ENCODE assay signal across 12 cellular contexts in genomic region chr2:30359644-30360167, GRCh38.
DNase-seq lines count a peak whose midpoint lies in the region; ATAC-seq and TF ChIP-seq lines count a peak whose summit lies in the region.
"Had no signal": no experiment of that assay in that cellular context is flagged by ENCODE, and none has a peak within 500 bp of the region (broad histone marks: within the 10 kb centered on the region; RNA-seq: fewer than 3 reads in every experiment).

No MANE protein-coding gene starts in this region.

- H3K27ac ChIP-seq in right atrium auricular region: peak overlapping the region; percentile 35 to 42
- H3K27ac ChIP-seq in psoas muscle: no peak overlapping the region
- H3K27ac ChIP-seq in tibial nerve: no peak overlapping the region

- H3K9me3 ChIP-seq in right atrium auricular region (no peaks in the 10 kb centered on the region), psoas muscle (no peaks in the 10 kb centered on the region), tibial nerve (no peaks in the 10 kb centered on the region)
- H3K9me3 ChIP-seq: HAP-1 had no signal

- no peaks in the 10 kb centered on the region for H3K27me3 ChIP-seq in right atrium auricular region
- H3K27me3 ChIP-seq in psoas muscle (ENCODE audit: insufficient read depth in 3 of 3, low read length in 2 of 3): no peaks in the 10 kb centered on the region
- H3K27me3 ChIP-seq in tibial nerve: no peaks in the 10 kb centered on the region

- ATAC-seq in activated T-helper 17 cell treated with anti-CD3 and anti-CD28 coated beads, Interleukin-2, amount 50 U/mL, for 72 hours (replicated peaks): no peak
- ATAC-seq in psoas muscle: peak; percentile 32 to 65 (median 49)
- ATAC-seq: activated T-cell treated with anti-CD3 and anti-CD28 coated beads, Interleukin-2, amount 50 U/mL, for 4 hours; effector memory CD8-positive, alpha-beta T cell had no signal

- H3K27me3 Mint-ChIP-seq in activated T-helper 17 cell treated with anti-CD3 and anti-CD28 coated beads, Interleukin-2, amount 50 U/mL, for 72 hours: no peaks in the 10 kb centered on the region
- H3K27me3 Mint-ChIP-seq: effector memory CD8-positive, alpha-beta T cell had no signal

- H3K27ac Mint-ChIP-seq in activated T-helper 17 cell treated with anti-CD3 and anti-CD28 coated beads, Interleukin-2, amount 50 U/mL, for 72 hours: peak overlapping the region; percentile 43
- H3K27ac Mint-ChIP-seq: T-helper 1 cell treated with Interleukin-12 subunit alpha and Interleukin-12 subunit beta and Interleukin-4 antibody, amounts not matched to agents 30 μg/mL and 1 μg/mL, for 36 hours had no signal

- H3K4me3 Mint-ChIP-seq in activated T-helper 17 cell treated with anti-CD3 and anti-CD28 coated beads, Interleukin-2, amount 50 U/mL, for 72 hours: no peak overlapping the region
- H3K4me3 Mint-ChIP-seq: activated T-cell treated with anti-CD3 and anti-CD28 coated beads, Interleukin-2, amount 50 U/mL, for 4 hours; effector memory CD8-positive, alpha-beta T cell; T-helper 1 cell treated with Interleukin-12 subunit alpha and Interleukin-12 subunit beta and Interleukin-4 antibody, amounts not matched to agents 30 μg/mL and 1 μg/mL, for 36 hours had no signal

- H3K4me1 Mint-ChIP-seq in activated T-helper 17 cell treated with anti-CD3 and anti-CD28 coated beads, Interleukin-2, amount 50 U/mL, for 72 hours: peaks cover 14% of the 10 kb centered on the region

- no peak for TF ChIP-seq POLR2A in tibial nerve (IDR thresholded peaks at IDR 0.05)

- intact Hi-C loops in psoas muscle (cut with DNase I): no loop called here

- H3K36me3 ChIP-seq in right atrium auricular region (no peaks in the 10 kb centered on the region), psoas muscle (ENCODE audit: insufficient read depth in 1 of 2, low read depth in 1 of 2) (no peaks in the 10 kb centered on the region), tibial nerve (no peaks in the 10 kb centered on the region)
- H3K36me3 ChIP-seq: HAP-1 had no signal

- WGBS in psoas muscle, 3 donors: 18 to 25% (median 23%) methylated on average over 7 of the region's 7 CpGs
- WGBS in tibial nerve, 2 donors: 42 to 46% methylated on average over 6 of the region's 7 CpGs

- DNase-seq in ELF-1 (ENCODE audit: low read depth, low spot score) (peak; percentile 53), right atrium auricular region (ENCODE audit: low spot score) (peak; percentile 77), psoas muscle (peak; percentile 50 to 62), tibial nerve (ENCODE audit: low spot score in 2 of 2) (no peak), NCI-H2081 (lab: John Stamatoyannopoulos, UW) (no peak), NCI-H128 (lab: John Stamatoyannopoulos, UW; ENCODE audit: unreplicated experiment) (no peak), NCI-H774 (lab: John Stamatoyannopoulos, UW) (no peak)
- DNase-seq: activated T-cell treated with anti-CD3 and anti-CD28 coated beads, Interleukin-2, amount 50 U/mL, for 4 hours; effector memory CD8-positive, alpha-beta T cell had no signal

- no peaks in the 10 kb centered on the region for H3K36me3 Mint-ChIP-seq in activated T-helper 17 cell treated with anti-CD3 and anti-CD28 coated beads, Interleukin-2, amount 50 U/mL, for 72 hours (ENCODE audit: low read depth)

- no peak overlapping the region for H3K4me3 ChIP-seq in right atrium auricular region
- no peak overlapping the region for H3K4me3 ChIP-seq in psoas muscle
- no peak overlapping the region for H3K4me3 ChIP-seq in tibial nerve
- H3K4me3 ChIP-seq: HAP-1 had no signal

- TF ChIP-seq CTCF in right atrium auricular region (IDR thresholded peaks at IDR 0.05) (no peak), psoas muscle (IDR thresholded peaks at IDR 0.05) (no peak), tibial nerve (IDR thresholded peaks at IDR 0.05) (no peak)

- TF ChIP-seq EP300 in tibial nerve (IDR thresholded peaks at IDR 0.05): no peak

- peaks cover 3% of the 10 kb centered on the region for H3K9me3 Mint-ChIP-seq in activated T-helper 17 cell treated with anti-CD3 and anti-CD28 coated beads, Interleukin-2, amount 50 U/mL, for 72 hours
- H3K9me3 Mint-ChIP-seq: activated T-cell treated with anti-CD3 and anti-CD28 coated beads, Interleukin-2, amount 50 U/mL, for 4 hours; effector memory CD8-positive, alpha-beta T cell; T-helper 1 cell treated with Interleukin-12 subunit alpha and Interleukin-12 subunit beta and Interleukin-4 antibody, amounts not matched to agents 30 μg/mL and 1 μg/mL, for 36 hours had no signal

- H3K4me1 ChIP-seq in right atrium auricular region (peaks cover 0 to 45% of the 10 kb centered on the region in 2 donors), psoas muscle (peaks cover 9% of the 10 kb centered on the region), tibial nerve (peaks cover 0 to 12% (median 0%) of the 10 kb centered on the region in 4 donors)
- H3K4me1 ChIP-seq: HAP-1 had no signal

Comparison
In these comparisons a context has a peak if more than half of its experiments do, and no peak if none do; other contexts are left out.
1. DNase-seq: peak in ELF-1 (single experiment), right atrium auricular region (single experiment) and psoas muscle (2 of 2); none in tibial nerve (0 of 2), NCI-H2081 (0 of 2), NCI-H128 (single experiment) and NCI-H774 (single experiment).
2. H3K27ac ChIP-seq: peak in right atrium auricular region (2 of 2); none in psoas muscle (single experiment) and tibial nerve (0 of 4).